ENCODE assay signal across 9 cellular contexts in genomic region chr10:31033166-31033565, GRCh38. TPM values are rescaled to one million over a fixed set of nuclear protein-coding genes. Genes with fewer than 3 reads are reported as not detected.
DNase-seq lines count a peak whose midpoint lies in the region; ATAC-seq, FAIRE-seq and TF ChIP-seq lines count a peak whose summit lies in the region.
"Had no signal": no experiment of that assay in that cellular context is flagged by ENCODE, and none has a peak within 500 bp of the region (broad histone marks: within the 10 kb centered on the region; RNA-seq: fewer than 3 reads in every experiment).

No MANE protein-coding gene starts in this region.

- H3K27me3 Mint-ChIP-seq in activated T-cell treated with anti-CD3 and anti-CD28 coated beads, Interleukin-2, amount 50 U/mL, for 24 hours, result no peaks in the 10 kb centered on the region
- H3K27me3 Mint-ChIP-seq in activated CD8-positive, alpha-beta T cell treated with anti-CD3 and anti-CD28 coated beads for 36 hours, result no peaks in the 10 kb centered on the region

- peak overlapping the region; percentile 87 for H3K4me3 Mint-ChIP-seq in activated T-cell treated with anti-CD3 and anti-CD28 coated beads, Interleukin-2, amount 50 U/mL, for 24 hours
- peak overlapping the region; percentile 80 for H3K4me3 Mint-ChIP-seq in activated CD8-positive, alpha-beta T cell treated with anti-CD3 and anti-CD28 coated beads for 36 hours

- peaks cover 22% of the 10 kb centered on the region for H3K4me1 Mint-ChIP-seq in activated T-cell treated with anti-CD3 and anti-CD28 coated beads, Interleukin-2, amount 50 U/mL, for 24 hours (ENCODE audit: low read depth)
- H3K4me1 Mint-ChIP-seq in activated CD8-positive, alpha-beta T cell treated with anti-CD3 and anti-CD28 coated beads for 36 hours (ENCODE audit: low read depth), result peaks cover 5% of the 10 kb centered on the region

- no peak overlapping the region for H3K27ac Mint-ChIP-seq in activated T-cell treated with anti-CD3 and anti-CD28 coated beads, Interleukin-2, amount 50 U/mL, for 24 hours
- no peak overlapping the region for H3K27ac Mint-ChIP-seq in activated CD8-positive, alpha-beta T cell treated with anti-CD3 and anti-CD28 coated beads for 36 hours

- no peak for FAIRE-seq in kidney (lab: Jason Lieb, UNC)
- FAIRE-seq: endometrium had no signal

- H3K36me3 Mint-ChIP-seq in activated T-cell treated with anti-CD3 and anti-CD28 coated beads, Interleukin-2, amount 50 U/mL, for 24 hours (ENCODE audit: low read depth), result no peaks in the 10 kb centered on the region
- H3K36me3 Mint-ChIP-seq in activated CD8-positive, alpha-beta T cell treated with anti-CD3 and anti-CD28 coated beads for 36 hours (ENCODE audit: low read depth), result no peaks in the 10 kb centered on the region

- no peak overlapping the region for H3K9ac ChIP-seq in kidney (ENCODE audit: low read length in 2 of 2)

- H3K27me3 ChIP-seq in lower lobe of right lung (ENCODE audit: low read depth) (no peaks in the 10 kb centered on the region), thyroid gland (no peaks in the 10 kb centered on the region)

- H3K4me3 ChIP-seq in lower lobe of right lung, result peak overlapping the region; percentile 70
- no peak overlapping the region for H3K4me3 ChIP-seq in thyroid gland (replicated peaks in 1 of 3)
- peak overlapping the region in 1 of 2 donors; percentile 71 for H3K4me3 ChIP-seq in kidney (ENCODE audit: low read length in 2 of 2)

- no peak for ATAC-seq in activated CD8-positive, alpha-beta T cell treated with anti-CD3 and anti-CD28 coated beads for 36 hours
- ATAC-seq in lower lobe of right lung, result no peak
- ATAC-seq in HG02981 (IDR thresholded peaks at IDR 0.05; ENCODE audit: unreplicated experiment), result no peak

- no peak for DNase-seq in activated T-cell treated with anti-CD3 and anti-CD28 coated beads, Interleukin-2, amount 50 U/mL, for 24 hours
- DNase-seq in activated T-cell treated with anti-CD3 and anti-CD28 coated beads for 4 hours, result no peak
- no peak for DNase-seq in activated CD8-positive, alpha-beta T cell treated with anti-CD3 and anti-CD28 coated beads for 36 hours
- no peak for DNase-seq in lower lobe of right lung
- no peak for DNase-seq in thyroid gland
- no peak for DNase-seq in posterior vena cava (ENCODE audit: low spot score)
- no peak for DNase-seq in kidney

- TF ChIP-seq POLR2A in thyroid gland (IDR thresholded peaks at IDR 0.05), result no peak

- POLR2A ChIA-PET in activated CD8-positive, alpha-beta T cell treated with anti-CD3 and anti-CD28 coated beads for 36 hours (lab: Charles Lee), result no interaction called here

- H3K9me3 ChIP-seq in lower lobe of right lung (no peaks in the 10 kb centered on the region), thyroid gland (no peaks in the 10 kb centered on the region), kidney (ENCODE audit: control insufficient read depth in 1 of 2, low read length in 2 of 2) (no peaks in the 10 kb centered on the region)

- no peaks in the 10 kb centered on the region for H3K9me3 Mint-ChIP-seq in activated T-cell treated with anti-CD3 and anti-CD28 coated beads, Interleukin-2, amount 50 U/mL, for 24 hours
- H3K9me3 Mint-ChIP-seq in activated CD8-positive, alpha-beta T cell treated with anti-CD3 and anti-CD28 coated beads for 36 hours, result no peaks in the 10 kb centered on the region

- intact Hi-C loops in activated CD8-positive, alpha-beta T cell treated with anti-CD3 and anti-CD28 coated beads for 36 hours (cut with micrococcal nuclease), result loop anchor here (5.0 to 10.0 kb wide), 2 partner anchors 248 to 284 kb away; partner anchors contain the start of gene ZEB1
- intact Hi-C loops in lower lobe of right lung (cut with DNase I) (no loop called here), thyroid gland (cut with DNase I) (loop anchor here (10.0 kb wide), 2 partner anchors 248 to 282 kb away; partner anchors contain the start of gene ZEB1), posterior vena cava (cut with DNase I) (loop anchor here (5.0 to 10.0 kb wide), 2 partner anchors 248 to 251 kb away; no protein-coding TSS in a partner anchor), kidney (cut with DNase I) (no loop called here)

- 68 to 71% methylated on average over 7 of the region's 7 CpGs for WGBS in thyroid gland, 2 donors

- H3K27ac ChIP-seq in lower lobe of right lung (peak overlapping the region; percentile 99), thyroid gland (peak overlapping the region in 2 of 3 donors; percentile 99 to 100), kidney (ENCODE audit: low read depth in 2 of 2, low read length in 2 of 2) (no peak overlapping the region)

- H3K4me1 ChIP-seq in lower lobe of right lung (peaks cover 47% of the 10 kb centered on the region), thyroid gland (peaks cover 27 to 37% of the 10 kb centered on the region in 2 donors), kidney (ENCODE audit: control insufficient read depth in 1 of 2, insufficient read depth in 1 of 2, low read depth in 1 of 2, low read length in 2 of 2) (peaks cover 6 to 7% of the 10 kb centered on the region in 2 donors)

- H3K36me3 ChIP-seq in lower lobe of right lung (no peaks in the 10 kb centered on the region), thyroid gland (no peaks in the 10 kb centered on the region), kidney (ENCODE audit: control insufficient read depth in 1 of 2, insufficient read depth in 2 of 2, low read length in 2 of 2) (no peaks in the 10 kb centered on the region)

- TF ChIP-seq CTCF in activated CD8-positive, alpha-beta T cell treated with anti-CD3 and anti-CD28 coated beads for 36 hours (IDR thresholded peaks at IDR 0.05), result no peak
- no peak for TF ChIP-seq CTCF in lower lobe of right lung (IDR thresholded peaks at IDR 0.05)
- TF ChIP-seq CTCF in thyroid gland (IDR thresholded peaks at IDR 0.05), result no peak
- no peak for TF ChIP-seq CTCF in kidney (IDR thresholded peaks at IDR 0.05; ENCODE audit: borderline replicate concordance, extremely low read depth, insufficient read depth)

- CTCF ChIA-PET in activated CD8-positive, alpha-beta T cell treated with anti-CD3 and anti-CD28 coated beads for 36 hours (lab: Charles Lee), result interaction anchor here (0.7 to 4.0 kb wide), 2 partner anchors 249 to 393 kb away, joined by 3 to 22 read pairs; no protein-coding TSS in a partner anchor

RNA-seq across cellular contexts. Expression of gene ZNF438, which starts 1.5 kb away (rescaled TPM):
- 1 to 10 TPM; 3.0 to 3.9 TPM for total RNA-seq in activated CD8-positive, alpha-beta T cell treated with anti-CD3 and anti-CD28 coated beads for 36 hours
- total RNA-seq in lower lobe of right lung (15.2 TPM), thyroid gland (10 to 100 TPM; 19.2 to 21.8 (median 20.3) TPM), posterior vena cava (10 to 100 TPM; 12.4 to 13.9 TPM), kidney (9.9 TPM)
- 5.9 TPM for polyA plus RNA-seq in kidney (ENCODE audit: insufficient read depth, low read depth, low replicate concordance)

Comparison
In these comparisons a context has a peak if more than half of its experiments do, and no peak if none do; other contexts are left out.
1. H3K27ac ChIP-seq: peak in lower lobe of right lung (single experiment) and thyroid gland (2 of 3); none in kidney (0 of 2).
2. intact Hi-C loops: an anchor here in activated CD8-positive, alpha-beta T cell treated with anti-CD3 and anti-CD28 coated beads for 36 hours (5.0 to 10.0 kb wide), thyroid gland (10.0 kb wide) and posterior vena cava (5.0 to 10.0 kb wide); none called in lower lobe of right lung and kidney.